In the genomic region with DNA sequence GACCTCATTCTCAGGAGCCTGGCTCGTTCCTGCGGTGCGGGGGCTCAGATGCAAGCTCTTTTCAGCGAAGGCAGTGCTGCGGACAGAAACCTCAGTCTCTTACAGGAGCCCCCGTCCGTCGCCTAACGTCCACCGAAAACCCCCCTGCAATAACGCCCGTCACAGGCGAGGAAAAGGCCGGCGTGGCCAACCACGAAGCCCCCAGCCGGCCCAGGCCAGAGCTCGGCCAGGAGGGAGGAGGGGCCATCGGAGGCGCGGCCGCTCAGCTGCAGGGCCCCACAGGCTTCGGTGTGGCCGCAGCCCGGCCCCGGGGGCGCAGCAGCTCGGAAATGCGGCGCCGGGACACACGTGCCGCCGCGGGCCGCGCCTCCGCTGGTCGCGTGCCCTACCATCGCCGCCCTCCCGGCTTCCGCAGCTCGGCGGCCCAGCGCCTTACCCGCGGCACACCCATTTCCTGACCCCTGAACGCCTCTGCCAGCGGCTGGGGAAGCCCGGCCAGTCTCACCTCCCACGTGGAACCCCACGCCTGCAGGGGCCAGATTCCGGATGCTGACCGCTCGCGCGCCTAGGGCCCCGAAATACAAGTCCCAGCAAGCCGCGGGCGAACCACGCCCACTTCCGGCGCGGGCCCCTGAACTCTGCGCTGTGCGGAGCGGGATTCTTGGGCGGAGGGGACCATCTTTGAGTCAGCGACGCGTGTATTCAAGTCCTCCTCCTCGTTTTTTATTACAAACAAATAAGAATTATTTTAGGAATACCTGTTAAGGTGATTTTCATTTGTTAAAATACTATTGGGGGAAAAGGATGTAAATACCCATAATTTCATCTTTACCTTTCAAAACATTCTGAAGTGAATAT, we compare ENCODE assay signal across 8 cellular contexts. TPM values are rescaled to one million over a fixed set of nuclear protein-coding genes. Genes with fewer than 3 reads are reported as not detected.
A peak's percentile ranks its signal among the peaks of the same experiment; 100 is the strongest.
DNase-seq lines count a peak whose midpoint lies in the region; ATAC-seq, FAIRE-seq and TF ChIP-seq lines count a peak whose summit lies in the region.

A gene (minus strand): TSS at position 582 of the 858 bp plus-strand sequence. CDS start 16,537 bp downstream, outside the sequence.

- H3K36me3 ChIP-seq in HCT116 (ENCODE audit: control insufficient read depth in 1 of 2, insufficient read depth in 2 of 2, low read length in 2 of 2) = no peaks in the 10 kb centered on the region; a peak in 1 of 4 replicates

- H2AFZ ChIP-seq in HCT116 (ENCODE audit: low read depth, low read length, poor library complexity, severe bottlenecking) = peak within 1 kb of the TSS; percentile 51

- H3K9me3 ChIP-seq in HCT116 (ENCODE audit: control insufficient read depth in 1 of 2, insufficient read depth in 1 of 2, low read depth in 1 of 2, low read length in 2 of 2) = no peaks in the 10 kb centered on the region

- peaks cover 23% of the 10 kb centered on the region for H3K9me3 Mint-ChIP-seq in activated CD4-positive, alpha-beta T cell treated with anti-CD3 and anti-CD28 coated beads for 36 hours (ENCODE audit: low read depth)

- peak within 1 kb of the TSS; percentile 42 to 53 for H3K4me3 ChIP-seq in HCT116 (replicated peaks in 1 of 2; ENCODE audit: low read depth in 1 of 2, low read length in 2 of 2)
- H3K4me3 ChIP-seq in choroid plexus epithelial cell (ENCODE audit: low read depth, low read length) = peak within 1 kb of the TSS; percentile 70

- H3K4me1 Mint-ChIP-seq in activated CD4-positive, alpha-beta T cell treated with anti-CD3 and anti-CD28 coated beads for 36 hours = peaks cover 51% of the 10 kb centered on the region

- no peak for TF ChIP-seq RAD21 in HCT116 (IDR thresholded peaks at IDR 0.05; ENCODE audit: low read depth)

- peak; percentile 37 for DNase-seq in HCT116 (ENCODE audit: low read depth, low spot score)
- DNase-seq in NCI-H2029 treated with DMSO at 0.1 percent for 48 hours (lab: John Stamatoyannopoulos, UW) = peak; percentile 2
- DNase-seq in activated CD4-positive, alpha-beta T cell treated with anti-CD3 and anti-CD28 coated beads for 36 hours = peak; percentile 90
- peak; percentile 91 for DNase-seq in choroid plexus epithelial cell (ENCODE audit: low read depth)
- peak; percentile 71 for DNase-seq in kidney glomerular epithelial cell (lab: John Stamatoyannopoulos, UW)
- peak; percentile 91 for DNase-seq in stimulated activated CD4-positive, alpha-beta T cell treated with anti-CD3 and anti-CD28 coated beads, Interleukin-15, amount 100 ng/mL, for 24 hours
- DNase-seq in Kasumi-1 (lab: John Stamatoyannopoulos, UW) = no peak

- intact Hi-C loops in HCT116 (cut with micrococcal nuclease) = no loop called here
- intact Hi-C loops in activated CD4-positive, alpha-beta T cell treated with anti-CD3 and anti-CD28 coated beads for 36 hours (cut with DNase I, micrococcal nuclease) = loop anchor here (1.0 to 10.0 kb wide), 8 partner anchors 21 to 937 kb away; a partner anchor contains a TSS

- BruUV-seq in HCT116 (replicated peaks; lab: Mats Ljungman, UMichigan) = no TSS peak

- H3K4me3 Mint-ChIP-seq in activated CD4-positive, alpha-beta T cell treated with anti-CD3 and anti-CD28 coated beads for 36 hours = peak within 1 kb of the TSS; percentile 70

- TF ChIP-seq CTCF in HCT116 (IDR thresholded peaks at IDR 0.05 in 2 of 3, conservative IDR thresholded peaks at IDR 0.05 in 1 of 3; ENCODE audit: borderline replicate concordance in 1 of 3, insufficient read depth in 1 of 3, low read depth in 2 of 3, low read length in 2 of 3) (no peak), choroid plexus epithelial cell (conservative IDR thresholded peaks at IDR 0.05; ENCODE audit: low read depth, low read length) (no peak)

- POLR2A ChIA-PET in HCT116 (lab: Charles Lee) = no interaction called here
- POLR2A ChIA-PET in activated CD4-positive, alpha-beta T cell treated with anti-CD3 and anti-CD28 coated beads for 36 hours (lab: Charles Lee) = no interaction called here

- FAIRE-seq in G401.6 (lab: Jason Lieb, UNC) = peak; percentile 75

- H4K20me1 ChIP-seq in HCT116 (ENCODE audit: insufficient read depth) = no peaks in the 10 kb centered on the region

- no peaks in the 10 kb centered on the region for H3K9me2 ChIP-seq in HCT116 (ENCODE audit: insufficient read depth)

- TF ChIP-seq POLR2A in HCT116 (IDR thresholded peaks at IDR 0.05; ENCODE audit: borderline replicate concordance, extremely low read depth, insufficient read depth, insufficient read length) = no peak

- peak within 1 kb of the TSS; percentile 82 for H3K27ac Mint-ChIP-seq in activated CD4-positive, alpha-beta T cell treated with anti-CD3 and anti-CD28 coated beads for 36 hours

- H3K4me2 ChIP-seq in HCT116 (ENCODE audit: low read length) = peak within 1 kb of the TSS; percentile 61

- H3K27me3 Mint-ChIP-seq in activated CD4-positive, alpha-beta T cell treated with anti-CD3 and anti-CD28 coated beads for 36 hours = no peaks in the 10 kb centered on the region

- peaks cover 33% of the 10 kb centered on the region for H3K36me3 Mint-ChIP-seq in activated CD4-positive, alpha-beta T cell treated with anti-CD3 and anti-CD28 coated beads for 36 hours (ENCODE audit: low read depth)

- CTCF ChIA-PET in HCT116 (lab: Charles Lee) = no interaction called here
- CTCF ChIA-PET in activated CD4-positive, alpha-beta T cell treated with anti-CD3 and anti-CD28 coated beads for 36 hours (lab: Charles Lee) = interaction anchor here (0.6 to 1.5 kb wide), 3 partner anchors 34 to 1280 kb away, joined by 3 read pairs; no protein-coding TSS in a partner anchor

- H3K27ac ChIP-seq in HCT116 (ENCODE audit: low read depth, low read length) = peak within 1 kb of the TSS; percentile 17; the same call in 1 of the 2 replicates

- RAD21 ChIA-PET in HCT116 (lab: Charles Lee; ENCODE audit: low non-redundant PET in 1 of 2, low total read pairs in 2 of 2, uncharacterized antibody in 2 of 2, unreplicated experiment in 2 of 2) = no interaction called here

- H3K4me1 ChIP-seq in HCT116 (ENCODE audit: control insufficient read depth in 1 of 2, insufficient read depth in 2 of 2, low read length in 2 of 2) = peaks cover 2 to 17% of the 10 kb centered on the region in 2 experiments; a peak in 2 of 4 replicates

- H3K27me3 ChIP-seq in HCT116 (ENCODE audit: insufficient read depth, low read length) = no peaks in the 10 kb centered on the region

- H3K9ac ChIP-seq in HCT116 (ENCODE audit: low read length) = peak within 1 kb of the TSS; percentile 59

- no peaks in the 10 kb centered on the region; the same call in 1 of the 2 replicates for H3K79me2 ChIP-seq in HCT116 (ENCODE audit: insufficient read depth, low read length)

- peak; percentile 95 for ATAC-seq in HCT116
- peak; percentile 92 for ATAC-seq in activated CD4-positive, alpha-beta T cell treated with anti-CD3 and anti-CD28 coated beads for 36 hours

TF ChIP-seq in HCT116, 20 proteins besides CTCF, POLR2A, EP300 and RAD21 (continues in another document):
- TF ChIP-seq JUND (IDR thresholded peaks at IDR 0.05) (no peak), EGR1 (IDR thresholded peaks at IDR 0.05; ENCODE audit: low read depth) (no peak), FOSL1 (IDR thresholded peaks at IDR 0.05; ENCODE audit: low read depth) (no peak), POLR2AphosphoS5 (IDR thresholded peaks at IDR 0.05; ENCODE audit: low read depth, low read length) (peak; percentile 43; the same call in 1 of the 2 replicates), YY1 (IDR thresholded peaks at IDR 0.05; ENCODE audit: extremely low read depth, insufficient replicate concordance, low read depth, low read length) (peak; percentile 6), ZFX (IDR thresholded peaks at IDR 0.05) (no peak; the same call in 1 of the 2 replicates), CEBPB (IDR thresholded peaks at IDR 0.05; ENCODE audit: low read depth) (no peak), SIN3A (IDR thresholded peaks at IDR 0.05; ENCODE audit: low read depth) (no peak), SP1 (IDR thresholded peaks at IDR 0.05; ENCODE audit: low read depth) (0 out of 2 replicates have a peak, but pooled peaks have one; percentile 35), ELF1 (IDR thresholded peaks at IDR 0.05; ENCODE audit: borderline replicate concordance, low read depth) (no peak), SRF (IDR thresholded peaks at IDR 0.05; ENCODE audit: low read depth) (no peak), ZNF274 (IDR thresholded peaks at IDR 0.05; ENCODE audit: low read depth, low read length) (no peak)
- TF ChIP-seq, protein P1, sequence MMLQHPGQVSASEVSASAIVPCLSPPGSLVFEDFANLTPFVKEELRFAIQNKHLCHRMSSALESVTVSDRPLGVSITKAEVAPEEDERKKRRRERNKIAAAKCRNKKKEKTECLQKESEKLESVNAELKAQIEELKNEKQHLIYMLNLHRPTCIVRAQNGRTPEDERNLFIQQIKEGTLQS (IDR thresholded peaks at IDR 0.05) = no peak
- TF ChIP-seq, protein P2, sequence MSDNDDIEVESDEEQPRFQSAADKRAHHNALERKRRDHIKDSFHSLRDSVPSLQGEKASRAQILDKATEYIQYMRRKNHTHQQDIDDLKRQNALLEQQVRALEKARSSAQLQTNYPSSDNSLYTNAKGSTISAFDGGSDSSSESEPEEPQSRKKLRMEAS (IDR thresholded peaks at IDR 0.05) = peak; percentile 89
- TF ChIP-seq, protein P3, sequence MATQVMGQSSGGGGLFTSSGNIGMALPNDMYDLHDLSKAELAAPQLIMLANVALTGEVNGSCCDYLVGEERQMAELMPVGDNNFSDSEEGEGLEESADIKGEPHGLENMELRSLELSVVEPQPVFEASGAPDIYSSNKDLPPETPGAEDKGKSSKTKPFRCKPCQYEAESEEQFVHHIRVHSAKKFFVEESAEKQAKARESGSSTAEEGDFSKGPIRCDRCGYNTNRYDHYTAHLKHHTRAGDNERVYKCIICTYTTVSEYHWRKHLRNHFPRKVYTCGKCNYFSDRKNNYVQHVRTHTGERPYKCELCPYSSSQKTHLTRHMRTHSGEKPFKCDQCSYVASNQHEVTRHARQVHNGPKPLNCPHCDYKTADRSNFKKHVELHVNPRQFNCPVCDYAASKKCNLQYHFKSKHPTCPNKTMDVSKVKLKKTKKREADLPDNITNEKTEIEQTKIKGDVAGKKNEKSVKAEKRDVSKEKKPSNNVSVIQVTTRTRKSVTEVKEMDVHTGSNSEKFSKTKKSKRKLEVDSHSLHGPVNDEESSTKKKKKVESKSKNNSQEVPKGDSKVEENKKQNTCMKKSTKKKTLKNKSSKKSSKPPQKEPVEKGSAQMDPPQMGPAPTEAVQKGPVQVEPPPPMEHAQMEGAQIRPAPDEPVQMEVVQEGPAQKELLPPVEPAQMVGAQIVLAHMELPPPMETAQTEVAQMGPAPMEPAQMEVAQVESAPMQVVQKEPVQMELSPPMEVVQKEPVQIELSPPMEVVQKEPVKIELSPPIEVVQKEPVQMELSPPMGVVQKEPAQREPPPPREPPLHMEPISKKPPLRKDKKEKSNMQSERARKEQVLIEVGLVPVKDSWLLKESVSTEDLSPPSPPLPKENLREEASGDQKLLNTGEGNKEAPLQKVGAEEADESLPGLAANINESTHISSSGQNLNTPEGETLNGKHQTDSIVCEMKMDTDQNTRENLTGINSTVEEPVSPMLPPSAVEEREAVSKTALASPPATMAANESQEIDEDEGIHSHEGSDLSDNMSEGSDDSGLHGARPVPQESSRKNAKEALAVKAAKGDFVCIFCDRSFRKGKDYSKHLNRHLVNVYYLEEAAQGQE (IDR thresholded peaks at IDR 0.05; ENCODE audit: low read depth) = no peak

RNA-seq across cellular contexts. Expression of the gene that starts here (rescaled TPM):
- 4.4 TPM for total RNA-seq in HCT116 (2021; ENCODE audit: unreplicated experiment)
- polyA plus RNA-seq in HCT116 (2012) = 2.0 and 3.6 TPM in 2 replicates
- 1 to 10 TPM; 2.4 to 2.7 TPM for total RNA-seq in activated CD4-positive, alpha-beta T cell treated with anti-CD3 and anti-CD28 coated beads for 36 hours

Comparison
In these comparisons a context has a peak if more than half of its experiments do, and no peak if none do; other contexts are left out.
1. DNase-seq: peak in HCT116 (single experiment), NCI-H2029 treated with DMSO at 0.1 percent for 48 hours (single experiment), activated CD4-positive, alpha-beta T cell treated with anti-CD3 and anti-CD28 coated beads for 36 hours (single experiment), choroid plexus epithelial cell (single experiment), kidney glomerular epithelial cell (single experiment) and stimulated activated CD4-positive, alpha-beta T cell treated with anti-CD3 and anti-CD28 coated beads, Interleukin-15, amount 100 ng/mL, for 24 hours (single experiment); none in Kasumi-1 (0 of 2).